ENCODE assay signal across 8 cellular contexts in the genomic region with DNA sequence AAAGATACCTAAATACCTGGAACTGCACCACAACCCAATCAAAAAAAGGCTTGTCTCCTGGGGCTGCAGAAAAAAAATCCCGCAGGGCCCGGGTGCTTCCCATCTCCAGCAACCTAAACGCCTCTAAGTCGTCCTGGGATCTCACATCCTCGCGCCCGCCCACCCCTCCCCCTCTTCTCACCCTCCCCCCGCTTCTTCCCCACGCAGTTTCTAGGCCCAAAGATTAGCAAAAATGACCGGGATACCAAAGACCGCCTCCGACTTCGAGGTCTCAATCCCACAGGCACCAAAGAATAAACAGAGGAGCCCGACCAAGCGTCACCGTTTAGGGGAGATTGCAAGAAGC. TPM values are rescaled to one million over a fixed set of nuclear protein-coding genes. Genes with fewer than 3 reads are reported as not detected.
DNase-seq lines count a peak whose midpoint lies in the region; ATAC-seq and TF ChIP-seq lines count a peak whose summit lies in the region.

No MANE protein-coding gene starts in this region.

- H3K4me3 ChIP-seq in NB4 (ENCODE audit: low read depth, low read length) (peak overlapping the region; percentile 80), astrocyte of the cerebellum (ENCODE audit: low read depth, low read length) (peak overlapping the region; percentile 68), iPS-18a (ENCODE audit: low read length) (peak overlapping the region; percentile 83), spleen (peak overlapping the region; percentile 27 to 76 (median 52))

- intact Hi-C loops in spleen (cut with DNase I; ENCODE audit: low total_unique reads): no loop called here

- H3K9ac ChIP-seq in iPS-18a (ENCODE audit: low read length): peak overlapping the region; percentile 96

- TF ChIP-seq CTCF in NB4 (IDR thresholded peaks at IDR 0.05; ENCODE audit: low read depth, low read length): no peak
- TF ChIP-seq CTCF in astrocyte of the cerebellum (IDR thresholded peaks at IDR 0.05; ENCODE audit: low read depth, low read length, missing control alignments): no peak
- TF ChIP-seq CTCF in spleen (IDR thresholded peaks at IDR 0.05 in 8 of 11, conservative IDR thresholded peaks at IDR 0.05 in 3 of 11): no peak

- in situ Hi-C loops in astrocyte of the cerebellum (cut with HindIII; ENCODE audit: low sequenced_read_pairs): no loop called here

- no peak for ATAC-seq in GM21619 (IDR thresholded peaks at IDR 0.05; ENCODE audit: unreplicated experiment)

- peaks cover 10% of the 10 kb centered on the region for H3K9me3 ChIP-seq in iPS-18a (ENCODE audit: control insufficient read depth, low read depth, low read length)
- no peaks in the 10 kb centered on the region for H3K9me3 ChIP-seq in spleen

- DNase-seq in DMS153 (lab: John Stamatoyannopoulos, UW) (peak; percentile 0), DMS153 treated with DMSO at 0.1 percent for 48 hours (lab: John Stamatoyannopoulos, UW; ENCODE audit: unreplicated experiment) (no peak), NB4 (ENCODE audit: low read depth) (peak; percentile 38), astrocyte of the cerebellum (ENCODE audit: low read depth) (no peak), spleen (no peak), cortex of kidney (lab: John Stamatoyannopoulos, UW) (no peak)

- H3K27ac ChIP-seq in iPS-18a (ENCODE audit: low read length) (no peak overlapping the region), spleen (peak overlapping the region in 6 of 8 donors; percentile 91 to 93 (median 92))

- H3K36me3 ChIP-seq in iPS-18a (ENCODE audit: control insufficient read depth, low read depth, low read length) (no peaks in the 10 kb centered on the region), spleen (no peaks in the 10 kb centered on the region)

- TF ChIP-seq POLR2A in NB4 (IDR thresholded peaks at IDR 0.05; ENCODE audit: extremely low read depth, insufficient read length): no peak
- TF ChIP-seq POLR2A in spleen (IDR thresholded peaks at IDR 0.05): no peak

- H3K4me1 ChIP-seq in iPS-18a (ENCODE audit: control insufficient read depth, low read depth, low read length) (no peaks in the 10 kb centered on the region), spleen (peaks cover 0 to 70% (median 35%) of the 10 kb centered on the region in 6 donors)

- H3K27me3 ChIP-seq in iPS-18a (ENCODE audit: control insufficient read depth, insufficient read depth, low read length) (no peaks in the 10 kb centered on the region), spleen (replicated peaks in 1 of 7) (no peaks in the 10 kb centered on the region)

- WGBS in spleen, 5 donors: 0 to 48% (median 2%) methylated on average over 1 to 16 of the region's 16 CpGs

RNA-seq across cellular contexts. Expression of a gene that starts 0.6 kb away (rescaled TPM):
- total RNA-seq in spleen: 100 to 1,000 TPM in 6 of 7 donors, 10 to 100 TPM in 1; 86.1 to 150 (median 130) TPM
- polyA plus RNA-seq in spleen: 10 to 100 TPM in 1 of 3 donors, 1 to 10 TPM in 2; 8.2 to 15.4 (median 9.5) TPM

Comparison
In these comparisons a context has a peak if more than half of its experiments do, and no peak if none do; other contexts are left out.
1. DNase-seq: peak in DMS153 (single experiment) and NB4 (single experiment); none in DMS153 treated with DMSO at 0.1 percent for 48 hours (single experiment), astrocyte of the cerebellum (single experiment), spleen (single experiment) and cortex of kidney (single experiment).
2. Peak in every context shown above with its lines, with median percentiles within 50 percentile points of each other: H3K4me3 ChIP-seq.